ENCODE assay signal across 18 cellular contexts in the genomic region with DNA sequence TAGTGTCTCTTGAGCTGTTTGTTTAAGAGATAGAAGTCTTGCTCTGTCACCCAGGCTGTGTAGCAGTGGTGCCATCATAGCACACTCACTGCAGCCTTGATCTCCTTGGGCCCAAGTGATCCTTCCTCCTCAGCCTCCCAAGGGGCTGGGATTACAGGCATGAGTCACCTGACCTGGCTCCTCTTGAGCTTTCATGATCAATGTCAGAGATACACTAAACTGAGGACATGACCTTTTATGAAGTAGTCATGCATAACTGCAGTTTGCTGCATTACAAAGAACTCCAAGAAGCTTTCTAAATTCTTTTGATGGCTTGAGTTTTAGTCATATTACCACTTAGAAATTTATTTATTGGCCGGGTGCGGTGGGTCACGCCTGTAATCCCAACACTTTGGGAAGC.
DNase-seq lines count a peak whose midpoint lies in the region; ATAC-seq, FAIRE-seq and TF ChIP-seq lines count a peak whose summit lies in the region.
"Had no signal": no experiment of that assay in that cellular context is flagged by ENCODE, and none has a peak within 500 bp of the region (broad histone marks: within the 10 kb centered on the region; RNA-seq: fewer than 3 reads in every experiment).

No MANE protein-coding gene starts in this region.

- no peaks in the 10 kb centered on the region for H3K79me2 ChIP-seq in mesendoderm (ENCODE audit: control insufficient read depth, insufficient read depth, low read length)

- no peak for TF ChIP-seq CTCF in brain microvascular endothelial cell (IDR thresholded peaks at IDR 0.05; ENCODE audit: low read depth, low read length, missing control alignments)

- no peak overlapping the region for H3K4me3 ChIP-seq in brain microvascular endothelial cell (ENCODE audit: low read depth, low read length)
- H3K4me3 ChIP-seq in mesendoderm (ENCODE audit: low read length) = no peak overlapping the region
- H3K4me3 ChIP-seq: upper lobe of right lung had no signal

- no peak for ATAC-seq in GM18868 (IDR thresholded peaks at IDR 0.05; ENCODE audit: unreplicated experiment)
- ATAC-seq in GM21576 (IDR thresholded peaks at IDR 0.05; ENCODE audit: unreplicated experiment) = no peak
- ATAC-seq in HG03460 (IDR thresholded peaks at IDR 0.05; ENCODE audit: unreplicated experiment) = no peak
- ATAC-seq: left ventricle myocardium superior; naive thymus-derived CD8-positive, alpha-beta T cell; upper lobe of right lung had no signal

- H2BK15ac ChIP-seq in mesendoderm (replicated peaks; ENCODE audit: low read depth) = no peak overlapping the region

- no peak overlapping the region for H2BK5ac ChIP-seq in mesendoderm (ENCODE audit: low read length)

- H2AK5ac ChIP-seq in mesendoderm (ENCODE audit: low read length) = no peak overlapping the region

- H3K9ac ChIP-seq in mesendoderm (ENCODE audit: low read length) = no peak overlapping the region

- WGBS in mesendoderm (ENCODE audit: extremely low coverage, insufficient coverage, low lambda C conversion rate) = no CpG with 5 or more reads among the region's 3 CpGs

- in situ Hi-C loops in brain microvascular endothelial cell (cut with HindIII; ENCODE audit: low pct_ligation_motif_present, low sequenced_read_pairs) = loop anchor here (25.0 kb wide), 1 partner anchor 151 kb away; a partner anchor contains a TSS

- H4K8ac ChIP-seq in mesendoderm (ENCODE audit: low read depth, low read length) = no peak overlapping the region

- H3K4me1 ChIP-seq in mesendoderm (ENCODE audit: control insufficient read depth, low read depth, low read length) = no peaks in the 10 kb centered on the region
- H3K4me1 ChIP-seq: upper lobe of right lung had no signal

- H3K56ac ChIP-seq in mesendoderm (ENCODE audit: low read length) = no peak overlapping the region

- no peak overlapping the region for H3K23ac ChIP-seq in mesendoderm (ENCODE audit: low read length)

- no peak overlapping the region for H3K4me2 ChIP-seq in mesendoderm (ENCODE audit: low read length)

- H3K27ac ChIP-seq in brain microvascular endothelial cell (no peak overlapping the region), mesendoderm (ENCODE audit: low read depth, low read length) (no peak overlapping the region)
- H3K27ac ChIP-seq: upper lobe of right lung had no signal

- peak; percentile 75 for FAIRE-seq in HTR-8/SVneo (lab: Jason Lieb, UNC)

- H3K27me3 ChIP-seq in brain microvascular endothelial cell (replicated peaks) (no peaks in the 10 kb centered on the region), mesendoderm (ENCODE audit: insufficient read depth, low read length, poor library complexity) (no peaks in the 10 kb centered on the region)
- H3K27me3 ChIP-seq: upper lobe of right lung had no signal

- no peak overlapping the region for H4K5ac ChIP-seq in mesendoderm (ENCODE audit: low read length)

- DNase-seq in EL (peak; percentile 69), HTR-8/SVneo (ENCODE audit: insufficient read length, low spot score) (peak; percentile 39), brain microvascular endothelial cell (peak; percentile 55), mesendoderm (peak; percentile 10), cardiac septum (ENCODE audit: low spot score) (no peak)
- DNase-seq: activated gamma-delta T cell treated with Interleukin-2 at 50 U/mL for 16 hours; DMS79 treated with DMSO at 0.1 percent for 48 hours; hypothalamus; left ventricle myocardium superior; naive thymus-derived CD8-positive, alpha-beta T cell; NCI-H2029; retina; SIG-M5; stimulated activated CD4-positive, alpha-beta T cell treated with anti-CD3 and anti-CD28 coated beads, Interleukin-4, amount 100 ng/mL, for 1 hour; upper lobe of right lung had no signal

- H3K18ac ChIP-seq in mesendoderm (ENCODE audit: low read length) = no peak overlapping the region

- no peak overlapping the region for H3K4ac ChIP-seq in mesendoderm (ENCODE audit: low read depth, low read length)

- H2BK120ac ChIP-seq in mesendoderm (ENCODE audit: low read depth, low read length) = no peak overlapping the region

- intact Hi-C loops in cardiac septum (cut with DNase I) = no loop called here

- no peaks in the 10 kb centered on the region for H3K36me3 ChIP-seq in brain microvascular endothelial cell (replicated peaks)
- H3K36me3 ChIP-seq in mesendoderm (ENCODE audit: control insufficient read depth, insufficient read depth, low read length) = no peaks in the 10 kb centered on the region
- H3K36me3 ChIP-seq: upper lobe of right lung had no signal

- no peaks in the 10 kb centered on the region for H3K79me1 ChIP-seq in mesendoderm (ENCODE audit: low read length)
